2 cellular contexts compared by ENCODE assay signal in the genomic region with DNA sequence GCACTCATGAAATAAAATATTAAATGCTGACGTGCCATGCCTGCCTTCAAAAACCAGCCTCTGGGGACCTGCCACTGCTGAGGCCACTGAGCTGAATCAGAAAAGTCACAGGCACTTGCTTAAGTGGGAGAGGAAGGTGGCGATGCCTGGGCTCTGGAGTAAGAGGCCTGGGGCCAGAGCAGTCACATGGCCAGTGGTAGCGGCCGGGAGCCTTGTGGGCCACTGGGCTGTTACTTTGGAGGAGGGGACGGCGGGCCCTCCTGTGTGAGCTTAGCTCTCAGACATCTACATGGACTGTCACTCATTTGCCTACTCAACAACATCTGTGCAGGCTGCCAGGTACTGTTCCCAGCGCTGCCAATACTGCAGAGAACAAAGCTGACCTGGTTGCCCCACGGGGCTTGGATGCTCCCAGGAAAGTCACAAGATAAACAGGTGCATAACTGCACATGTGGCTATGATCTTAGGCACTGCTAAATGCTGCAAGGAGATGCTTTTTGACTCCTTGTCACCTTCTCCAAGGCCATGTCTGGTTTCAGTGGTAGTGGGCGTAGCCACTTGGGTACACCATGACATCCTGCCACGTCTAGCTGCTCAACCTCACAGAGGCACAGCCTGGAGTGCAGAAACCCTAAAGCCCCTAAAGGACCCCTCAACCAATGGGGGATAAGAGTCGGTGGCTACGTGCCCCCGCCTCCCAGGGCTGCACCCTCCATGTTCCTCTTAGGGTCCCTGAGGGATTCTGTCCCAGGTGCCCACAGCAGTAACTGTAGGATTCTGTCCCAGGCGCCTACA.
TF ChIP-seq lines count a peak whose summit lies in the region.

No MANE protein-coding gene starts in this region.

TF ChIP-seq in HEK293T, 16 proteins besides CTCF, POLR2A, EP300 and RAD21 (continued from another document):
- TF ChIP-seq HDGF (IDR thresholded peaks at IDR 0.05; ENCODE audit: borderline replicate concordance) (no peak), NFRKB (IDR thresholded peaks at IDR 0.05) (no peak), ELF4 (IDR thresholded peaks at IDR 0.05) (no peak), TARDBP (IDR thresholded peaks at IDR 0.05) (no peak), FOXA1 (IDR thresholded peaks at IDR 0.05) (no peak), L3MBTL2 (conservative IDR thresholded peaks at IDR 0.05) (no peak), SP1 (IDR thresholded peaks at IDR 0.05) (no peak), CTBP1 (IDR thresholded peaks at IDR 0.05; ENCODE audit: borderline replicate concordance) (no peak), FOXM1 (IDR thresholded peaks at IDR 0.05; ENCODE audit: borderline replicate concordance) (no peak), ZNF384 (IDR thresholded peaks at IDR 0.05) (no peak)
TF ChIP-seq in HEK293T: peak in this region for 0.

TF ChIP-seq in SK-N-SH, 30 proteins besides CTCF, POLR2A, EP300 and RAD21 (continued from another document):
- TF ChIP-seq, protein P1, sequence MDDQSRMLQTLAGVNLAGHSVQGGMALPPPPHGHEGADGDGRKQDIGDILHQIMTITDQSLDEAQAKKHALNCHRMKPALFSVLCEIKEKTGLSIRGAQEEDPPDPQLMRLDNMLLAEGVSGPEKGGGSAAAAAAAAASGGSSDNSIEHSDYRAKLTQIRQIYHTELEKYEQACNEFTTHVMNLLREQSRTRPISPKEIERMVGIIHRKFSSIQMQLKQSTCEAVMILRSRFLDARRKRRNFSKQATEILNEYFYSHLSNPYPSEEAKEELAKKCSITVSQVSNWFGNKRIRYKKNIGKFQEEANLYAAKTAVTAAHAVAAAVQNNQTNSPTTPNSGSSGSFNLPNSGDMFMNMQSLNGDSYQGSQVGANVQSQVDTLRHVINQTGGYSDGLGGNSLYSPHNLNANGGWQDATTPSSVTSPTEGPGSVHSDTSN (IDR thresholded peaks at IDR 0.05) = no peak
- TF ChIP-seq FOSL2 (IDR thresholded peaks at IDR 0.05; ENCODE audit: borderline replicate concordance, low read depth) = no peak
- TF ChIP-seq RCOR1 (IDR thresholded peaks at IDR 0.05; ENCODE audit: low read length) = no peak
